1 cellular context compared by ENCODE assay signal in genomic region chr12:110602085-110602814, GRCh38.
A peak's percentile ranks its signal among the peaks of the same experiment; 100 is the strongest.
TF ChIP-seq lines count a peak whose summit lies in the region.
"Not testable (repeated sequence)": the region's sequence is repeated elsewhere in the genome, so short reads cannot be mapped to it uniquely, and the experiment has no call there.

No MANE protein-coding gene starts in this region.

TF ChIP-seq in K562, 482 proteins besides CTCF, POLR2A, EP300 and RAD21 (continued from another document):
- TF ChIP-seq NR2C1 (IDR thresholded peaks at IDR 0.05): 0 out of 2 replicates have a peak, but pooled peaks have one; percentile 25
- TF ChIP-seq NR2C1 (tag; IDR thresholded peaks at IDR 0.05); CEBPG (CRISPR knock-in tag; IDR thresholded peaks at IDR 0.05): not testable (repeated sequence)
- peak; percentile 74 for TF ChIP-seq ADNP (tag; IDR thresholded peaks at IDR 0.05)
- TF ChIP-seq RCOR1 (IDR thresholded peaks at IDR 0.05; ENCODE audit: borderline replicate concordance in 1 of 2, low read depth in 2 of 2, low read length in 2 of 2): peak in 1 of 2 experiments; percentile 40; a peak in 1 of 4 replicates
- TF ChIP-seq BCOR (IDR thresholded peaks at IDR 0.05): peak; percentile 60
- peak in 1 of 2 experiments; percentile 46; a peak in 1 of 4 replicates for TF ChIP-seq ARNT (IDR thresholded peaks at IDR 0.05)
- peak; percentile 45; the same call in 1 of the 2 replicates for TF ChIP-seq STAG1 (CRISPR knock-in tag; IDR thresholded peaks at IDR 0.05; ENCODE audit: borderline replicate concordance)
- TF ChIP-seq CEBPB (tag; IDR thresholded peaks at IDR 0.05): peak; percentile 75
- peak; percentile 67; the same call in 1 of the 2 replicates for TF ChIP-seq CC2D1A (IDR thresholded peaks at IDR 0.05)
- TF ChIP-seq GABPA (tag; conservative IDR thresholded peaks at IDR 0.05; ENCODE audit: low read depth): 0 out of 2 replicates have a peak, but pooled peaks have one; percentile 15
- TF ChIP-seq ZKSCAN1 (IDR thresholded peaks at IDR 0.05; ENCODE audit: low read depth, low read length): peak; percentile 99
- peak; percentile 45 to 66; a peak in 3 of 4 replicates for TF ChIP-seq CEBPG (tag; conservative IDR thresholded peaks at IDR 0.05 in 1 of 2, IDR thresholded peaks at IDR 0.05 in 1 of 2)
- TF ChIP-seq RBM25 (IDR thresholded peaks at IDR 0.05; ENCODE audit: low read depth, low read length, severe bottlenecking): peak; percentile 26
- peak; percentile 93 for TF ChIP-seq ZNF24 (IDR thresholded peaks at IDR 0.05)
- TF ChIP-seq MAZ (CRISPR knock-in tag; conservative IDR thresholded peaks at IDR 0.05 in 1 of 2, IDR thresholded peaks at IDR 0.05 in 1 of 2): peak; percentile 37 to 46; a peak in 1 of 4 replicates
